ENCODE assay signal across 18 cellular contexts in genomic region chr17:54626146-54626703, GRCh38.
"Had no signal": no experiment of that assay in that cellular context is flagged by ENCODE, and none has a peak within 500 bp of the region (broad histone marks: within the 10 kb centered on the region; RNA-seq: fewer than 3 reads in every experiment).

No MANE protein-coding gene starts in this region.

- H3K4me1 ChIP-seq: pancreas, stomach had no signal

- H3K36me3 Mint-ChIP-seq: activated naive CD8-positive, alpha-beta T cell treated with anti-CD3 and anti-CD28 coated beads for 36 hours; memory B cell; naive thymus-derived CD4-positive, alpha-beta T cell; stimulated activated effector memory CD8-positive, alpha-beta T cell treated with anti-CD3 and anti-CD28 coated beads, Interleukin-12 subunit alpha, Interleukin-12 subunit beta, amount 100 ng/mL, for 72 hours; type B pancreatic cell had no signal

- H3K4me3 Mint-ChIP-seq: activated B cell treated with CpG ODN at 0.5 μM for 24 hours; activated CD4-positive, alpha-beta memory T cell treated with anti-CD3 and anti-CD28 coated beads, Interleukin-2, amount 10 ng/mL, durations not matched to agents 7 days and 5 days; activated naive CD8-positive, alpha-beta T cell treated with anti-CD3 and anti-CD28 coated beads for 36 hours; activated T-helper 17 cell treated with anti-CD3 and anti-CD28 coated beads, Interleukin-2, amount 50 U/mL, for 72 hours; effector memory CD8-positive, alpha-beta T cell; memory B cell; naive thymus-derived CD4-positive, alpha-beta T cell; stimulated activated effector memory CD8-positive, alpha-beta T cell treated with anti-CD3 and anti-CD28 coated beads, Interleukin-12 subunit alpha, Interleukin-12 subunit beta, amount 100 ng/mL, for 72 hours; type B pancreatic cell had no signal

- H3K27ac Mint-ChIP-seq: activated B cell treated with CpG ODN at 0.5 μM for 24 hours; activated CD4-positive, alpha-beta memory T cell treated with anti-CD3 and anti-CD28 coated beads, Interleukin-2, amount 10 ng/mL, durations not matched to agents 7 days and 5 days; activated naive CD8-positive, alpha-beta T cell treated with anti-CD3 and anti-CD28 coated beads for 36 hours; activated T-helper 17 cell treated with anti-CD3 and anti-CD28 coated beads, Interleukin-2, amount 50 U/mL, for 72 hours; effector memory CD8-positive, alpha-beta T cell; memory B cell; naive thymus-derived CD4-positive, alpha-beta T cell; stimulated activated effector memory CD8-positive, alpha-beta T cell treated with anti-CD3 and anti-CD28 coated beads, Interleukin-12 subunit alpha, Interleukin-12 subunit beta, amount 100 ng/mL, for 72 hours; type B pancreatic cell had no signal

- H3K9me3 Mint-ChIP-seq: activated CD4-positive, alpha-beta memory T cell treated with anti-CD3 and anti-CD28 coated beads, Interleukin-2, amount 10 ng/mL, durations not matched to agents 7 days and 5 days; activated naive CD8-positive, alpha-beta T cell treated with anti-CD3 and anti-CD28 coated beads for 36 hours; activated T-helper 17 cell treated with anti-CD3 and anti-CD28 coated beads, Interleukin-2, amount 50 U/mL, for 72 hours; type B pancreatic cell had no signal

- H3K27ac ChIP-seq: cardiac muscle cell, pancreas, stomach had no signal

- DNase-seq: activated B cell treated with CpG ODN at 0.5 μM for 24 hours; activated CD4-positive, alpha-beta memory T cell treated with anti-CD3 and anti-CD28 coated beads, Interleukin-2, amount 10 ng/mL, durations not matched to agents 7 days and 5 days; activated CD4-positive, alpha-beta T cell treated with anti-CD3 and anti-CD28 coated beads for 4 hours; activated naive CD4-positive, alpha-beta T cell; activated naive CD8-positive, alpha-beta T cell treated with anti-CD3 and anti-CD28 coated beads for 36 hours; activated T-cell treated with anti-CD3 and anti-CD28 coated beads, Interleukin-2, amount 50 U/mL, for 1 hour; amygdala; dermis blood vessel endothelial cell; effector memory CD8-positive, alpha-beta T cell; naive thymus-derived CD4-positive, alpha-beta T cell; pancreas; stimulated activated CD4-positive, alpha-beta T cell treated with anti-CD3 and anti-CD28 coated beads, Interleukin-4, amount 100 ng/mL, for 24 hours; stomach had no signal

- H3K9me3 ChIP-seq: pancreas, stomach had no signal

- H3K4me1 Mint-ChIP-seq: activated B cell treated with CpG ODN at 0.5 μM for 24 hours; activated CD4-positive, alpha-beta memory T cell treated with anti-CD3 and anti-CD28 coated beads, Interleukin-2, amount 10 ng/mL, durations not matched to agents 7 days and 5 days; activated naive CD8-positive, alpha-beta T cell treated with anti-CD3 and anti-CD28 coated beads for 36 hours; activated T-helper 17 cell treated with anti-CD3 and anti-CD28 coated beads, Interleukin-2, amount 50 U/mL, for 72 hours; memory B cell; naive thymus-derived CD4-positive, alpha-beta T cell; stimulated activated effector memory CD8-positive, alpha-beta T cell treated with anti-CD3 and anti-CD28 coated beads, Interleukin-12 subunit alpha, Interleukin-12 subunit beta, amount 100 ng/mL, for 72 hours had no signal

- H3K27me3 ChIP-seq: cardiac muscle cell, pancreas, stomach had no signal

- H3K4me3 ChIP-seq: cardiac muscle cell, pancreas, stomach had no signal

- FAIRE-seq: pancreas had no signal

- H3K27me3 Mint-ChIP-seq: activated B cell treated with CpG ODN at 0.5 μM for 24 hours; activated CD4-positive, alpha-beta memory T cell treated with anti-CD3 and anti-CD28 coated beads, Interleukin-2, amount 10 ng/mL, durations not matched to agents 7 days and 5 days; activated naive CD8-positive, alpha-beta T cell treated with anti-CD3 and anti-CD28 coated beads for 36 hours; activated T-helper 17 cell treated with anti-CD3 and anti-CD28 coated beads, Interleukin-2, amount 50 U/mL, for 72 hours; effector memory CD8-positive, alpha-beta T cell; memory B cell; naive thymus-derived CD4-positive, alpha-beta T cell; type B pancreatic cell had no signal

- H3K36me3 ChIP-seq: cardiac muscle cell, pancreas, stomach had no signal
